Comparison of ENCODE assay signal across 8 cellular contexts in the genomic region with DNA sequence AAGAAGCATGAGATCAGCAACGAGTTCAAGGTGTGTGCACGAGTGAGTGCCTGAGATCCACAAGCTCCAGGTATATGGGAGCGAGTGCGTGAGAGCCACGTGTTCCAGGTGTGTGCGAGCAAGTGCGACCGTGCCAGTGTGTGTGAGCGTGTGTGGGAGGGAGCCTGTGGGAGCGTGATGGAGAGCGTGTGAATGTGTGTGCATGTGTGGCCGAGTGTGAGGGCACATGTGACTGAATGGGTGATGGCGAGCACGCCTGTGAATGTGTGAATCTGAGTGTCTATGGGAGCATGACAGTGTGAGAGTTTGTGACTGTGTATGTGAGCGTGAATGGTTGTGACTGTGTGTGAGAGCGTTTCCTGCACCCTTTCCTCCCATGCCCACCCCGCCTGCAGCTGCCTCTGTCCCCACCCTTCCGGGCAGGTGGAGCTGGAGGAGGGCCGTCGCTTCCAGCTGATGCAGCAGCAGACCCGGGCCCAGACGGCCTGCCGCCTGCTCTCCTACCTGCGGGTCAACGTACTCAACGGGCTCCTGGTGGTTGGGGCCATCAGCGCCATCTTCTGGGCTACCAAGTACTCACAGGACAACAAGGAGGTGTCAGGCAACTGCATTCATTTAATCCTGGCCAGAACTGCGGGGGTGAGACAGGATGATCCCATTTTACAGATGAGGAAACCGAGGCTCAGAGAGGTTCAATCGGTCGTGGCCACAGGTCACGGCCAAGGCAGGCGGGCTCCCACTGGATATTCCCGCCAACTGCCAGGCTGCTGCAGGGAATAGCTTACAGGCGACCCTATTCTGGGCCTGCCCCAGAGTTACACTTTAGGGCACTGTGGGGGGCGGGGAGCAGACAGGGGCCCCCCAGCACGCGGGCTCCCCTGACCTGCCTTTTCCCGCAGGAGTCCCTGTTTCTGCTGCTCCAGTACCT. TPM values are rescaled to one million over a fixed set of nuclear protein-coding genes. Genes with fewer than 3 reads are reported as not detected.
DNase-seq lines count a peak whose midpoint lies in the region; ATAC-seq, FAIRE-seq and TF ChIP-seq lines count a peak whose summit lies in the region.

No MANE protein-coding gene starts in this region.

- H3K27ac ChIP-seq in A549, result no peak overlapping the region

- peak; percentile 51 to 72 for ATAC-seq in A549
- ATAC-seq in HG02938 (IDR thresholded peaks at IDR 0.05; ENCODE audit: unreplicated experiment), result no peak
- no peak for ATAC-seq in GM21576 (IDR thresholded peaks at IDR 0.05; ENCODE audit: unreplicated experiment)

- DNase-seq in A549 (ENCODE audit: low read depth in 1 of 2, low spot score in 1 of 2), result peak; percentile 79 to 80
- peak; percentile 71 for DNase-seq in NT2/D1 (ENCODE audit: low read depth, low spot score)
- DNase-seq in activated T-cell treated with anti-CD3 and anti-CD28 coated beads for 4 hours, result peak; percentile 56
- peak; percentile 25 for DNase-seq in fibroblast of mammary gland (ENCODE audit: low read depth)
- DNase-seq in retinal pigment epithelial cell (ENCODE audit: low read depth), result no peak

- TF ChIP-seq RAD21 in A549 (conservative IDR thresholded peaks at IDR 0.05 in 1 of 2, IDR thresholded peaks at IDR 0.05 in 1 of 2), result peak; percentile 51 to 69

- 43% methylated on average over 38 of the region's 39 CpGs for WGBS in A549 (ENCODE audit: missing lambda C conversion rate)

- TF ChIP-seq CTCF in A549 (IDR thresholded peaks at IDR 0.05) (peak; percentile 65), fibroblast of mammary gland (conservative IDR thresholded peaks at IDR 0.05; ENCODE audit: control insufficient read depth, insufficient read depth, low read depth, low read length) (peak; percentile 42), retinal pigment epithelial cell (conservative IDR thresholded peaks at IDR 0.05; ENCODE audit: low read depth, low read length) (peak; percentile 69)

- no peak overlapping the region for H3K4me3 ChIP-seq in A549
- H3K4me3 ChIP-seq in NT2/D1 (ENCODE audit: insufficient read length, low read depth), result no peak overlapping the region
- no peak overlapping the region for H3K4me3 ChIP-seq in fibroblast of mammary gland (ENCODE audit: control insufficient read depth, low read depth, low read length)
- no peak overlapping the region for H3K4me3 ChIP-seq in retinal pigment epithelial cell (ENCODE audit: low read length)

- H3K9me3 ChIP-seq in A549 (no peaks in the 10 kb centered on the region), NT2/D1 (ENCODE audit: insufficient read depth, low read length) (no peaks in the 10 kb centered on the region)

- no peak for TF ChIP-seq EP300 in A549 (IDR thresholded peaks at IDR 0.05)

- TF ChIP-seq POLR2A in A549 (IDR thresholded peaks at IDR 0.05; ENCODE audit: low read length), result no peak
- TF ChIP-seq POLR2A in GM19099 (IDR thresholded peaks at IDR 0.05; ENCODE audit: extremely low read depth, insufficient read length, low read depth), result peak; percentile 46

- peaks cover 37% of the 10 kb centered on the region for H3K27me3 ChIP-seq in NT2/D1 (ENCODE audit: insufficient read depth, insufficient read length)

- H3K4me2 ChIP-seq in A549, result no peak overlapping the region

- FAIRE-seq in A549 (lab: Jason Lieb, UNC), result no peak

- no peak overlapping the region for H3K9ac ChIP-seq in NT2/D1 (ENCODE audit: insufficient read length, low read depth)

- H3K4me1 ChIP-seq in A549 (0 out of 3 replicates have a peak, but pooled peaks cover 2% of the 10 kb centered on the region), NT2/D1 (ENCODE audit: insufficient read depth, insufficient read length) (peaks cover 29% of the 10 kb centered on the region)

- H3K36me3 ChIP-seq in NT2/D1 (ENCODE audit: insufficient read depth, insufficient read length, low read length), result no peaks in the 10 kb centered on the region

- POLR2A ChIA-PET in A549 (lab: Yijun Ruan, JAX), result no interaction called here

- CTCF ChIA-PET in A549 (lab: Yijun Ruan, JAX), result interaction anchor here (0.8 to 24.0 kb wide), 22 partner anchors 10 to 591 kb away, joined by 3 to 295 read pairs (median 6); a partner anchor contains a TSS

TF ChIP-seq in A549, 52 proteins besides CTCF, POLR2A, EP300 and RAD21:
- TF ChIP-seq RCOR1 (IDR thresholded peaks at IDR 0.05; ENCODE audit: low read depth, low read length) (peak; percentile 67; the same call in 1 of the 2 replicates), SMC3 (IDR thresholded peaks at IDR 0.05) (peak; percentile 64), KDM1A (IDR thresholded peaks at IDR 0.05; ENCODE audit: low read depth) (peak; percentile 88; the same call in 1 of the 2 replicates), TFCP2L1 (CRISPR knock-in tag; IDR thresholded peaks at IDR 0.05) (no peak)
TF ChIP-seq in A549: peak in this region for 3.

RNA-seq across cellular contexts. Expression of a gene that starts 3.7 kb away (rescaled TPM):
- polyA plus RNA-seq in A549 (2011; rRNA removed), result 0.14 and 0.19 TPM in 2 replicates
- polyA plus RNA-seq in A549 (2012; cell fraction: cytosol; rRNA removed), result 0.17 and 0.30 TPM in 2 replicates
- 0.81 and 2.0 TPM in 2 replicates for polyA plus RNA-seq in A549 (2012; cell fraction: nucleus; rRNA removed)
- polyA plus RNA-seq in A549 (2017; fragmentation: RNase III; extraction: RNeasy Plus Mini Kit Qiagen cat#74134 plus additional on column Dnase treatment), result 0.16 to 0.32 TPM (median 0.26 TPM) in 3 replicates
- 0.08 and 0.19 TPM in 2 replicates for polyA minus RNA-seq in A549 (2011; rRNA and poly(A)+ RNA removed)

RNA-seq across cellular contexts. Expression of a gene that starts 5.7 kb away (rescaled TPM):
- polyA plus RNA-seq in A549 (2011; rRNA removed) (4.7 and 5.1 TPM in 2 replicates), A549 (2017; fragmentation: RNase III; extraction: RNeasy Plus Mini Kit Qiagen cat#74134 plus additional on column Dnase treatment) (9.1 to 10.2 TPM (median 9.4 TPM) in 3 replicates)
- 7.8 and 10.9 TPM in 2 replicates for polyA plus RNA-seq in A549 (2012; cell fraction: cytosol; rRNA removed)
- 33.4 and 51.3 TPM in 2 replicates for polyA plus RNA-seq in A549 (2012; cell fraction: nucleus; rRNA removed)
- polyA minus RNA-seq in A549 (2011; rRNA and poly(A)+ RNA removed), result 4.2 and 7.1 TPM in 2 replicates

RNA-seq across cellular contexts. Expression of a gene that starts 11.9 kb away (rescaled TPM):
- polyA plus RNA-seq in A549 (2011; rRNA removed) (not detected in 2 replicates), A549 (2017; fragmentation: RNase III; extraction: RNeasy Plus Mini Kit Qiagen cat#74134 plus additional on column Dnase treatment) (not detected in 3 replicates)
- not detected in 2 replicates for polyA plus RNA-seq in A549 (2012; cell fraction: cytosol; rRNA removed)
- polyA plus RNA-seq in A549 (2012; cell fraction: nucleus; rRNA removed), result not detected in 2 replicates
- polyA minus RNA-seq in A549 (2011; rRNA and poly(A)+ RNA removed), result not detected in 2 replicates

RNA-seq across cellular contexts. Expression of a gene that starts 34.1 kb away (rescaled TPM):
- polyA plus RNA-seq in A549 (2011; rRNA removed) (113 and 133 TPM in 2 replicates), A549 (2017; fragmentation: RNase III; extraction: RNeasy Plus Mini Kit Qiagen cat#74134 plus additional on column Dnase treatment) (102 to 108 TPM (median 106 TPM) in 3 replicates)
- polyA plus RNA-seq in A549 (2012; cell fraction: cytosol; rRNA removed), result 274 and 334 TPM in 2 replicates
- polyA plus RNA-seq in A549 (2012; cell fraction: nucleus; rRNA removed), result 224 and 303 TPM in 2 replicates
- polyA minus RNA-seq in A549 (2011; rRNA and poly(A)+ RNA removed), result 176 and 189 TPM in 2 replicates

RNA-seq across cellular contexts. Expression of a gene that starts 52.6 kb away (rescaled TPM):
- polyA plus RNA-seq in A549 (2011; rRNA removed) (86.1 and 90.9 TPM in 2 replicates), A549 (2017; fragmentation: RNase III; extraction: RNeasy Plus Mini Kit Qiagen cat#74134 plus additional on column Dnase treatment) (342 to 380 TPM (median 355 TPM) in 3 replicates)
- 504 and 555 TPM in 2 replicates for polyA plus RNA-seq in A549 (2012; cell fraction: cytosol; rRNA removed)
- 355 and 514 TPM in 2 replicates for polyA plus RNA-seq in A549 (2012; cell fraction: nucleus; rRNA removed)
- polyA minus RNA-seq in A549 (2011; rRNA and poly(A)+ RNA removed), result 103 and 148 TPM in 2 replicates

Comparison
In these comparisons a context has a peak if more than half of its experiments do, and no peak if none do; other contexts are left out.
1. ATAC-seq: peak in A549 (2 of 2); none in HG02938 (single experiment) and GM21576 (single experiment).
2. Peak in every context shown above with its lines, with median percentiles within 50 percentile points of each other: CTCF ChIP-seq.